In genomic region chr2:105261061-105261460, GRCh38 we compare ENCODE assay signal across 13 cellular contexts. TPM values are rescaled to one million over a fixed set of nuclear protein-coding genes. Genes with fewer than 3 reads are reported as not detected.
DNase-seq lines count a peak whose midpoint lies in the region; ATAC-seq and TF ChIP-seq lines count a peak whose summit lies in the region.
"Had no signal": no experiment of that assay in that cellular context is flagged by ENCODE, and none has a peak within 500 bp of the region (broad histone marks: within the 10 kb centered on the region; RNA-seq: fewer than 3 reads in every experiment).

No MANE protein-coding gene starts in this region.

- H3K9me3 Mint-ChIP-seq in progenitor cell of endocrine pancreas (ENCODE audit: low read depth) = no peaks in the 10 kb centered on the region
- no peaks in the 10 kb centered on the region for H3K9me3 Mint-ChIP-seq in CD4-positive, alpha-beta T cell
- H3K9me3 Mint-ChIP-seq: activated CD4-positive, alpha-beta memory T cell treated with anti-CD3 and anti-CD28 coated beads, Interleukin-2, amount 10 ng/mL, durations not matched to agents 7 days and 5 days; activated naive CD8-positive, alpha-beta T cell treated with anti-CD3 and anti-CD28 coated beads for 36 hours had no signal

- no peaks in the 10 kb centered on the region for H3K9me3 ChIP-seq in CD4-positive, alpha-beta T cell (ENCODE audit: control insufficient read depth, low read length)
- H3K9me3 ChIP-seq: psoas muscle had no signal

- ATAC-seq in esophagus mucosa (peak; percentile 68), GM21381 (IDR thresholded peaks at IDR 0.05; ENCODE audit: unreplicated experiment) (no peak)
- no peak for ATAC-seq in CD4-positive, alpha-beta T cell (ENCODE audit: poor library complexity)

- peak overlapping the region; percentile 49 for H3K27ac ChIP-seq in RWPE1
- H3K27ac ChIP-seq in CD4-positive, alpha-beta T cell (ENCODE audit: low read depth, low read length) = no peak overlapping the region
- H3K27ac ChIP-seq: psoas muscle had no signal

- TF ChIP-seq CTCF in RWPE1 (conservative IDR thresholded peaks at IDR 0.05; ENCODE audit: low read depth) (no peak), progenitor cell of endocrine pancreas (IDR thresholded peaks at IDR 0.05; ENCODE audit: unreplicated experiment) (no peak)
- TF ChIP-seq CTCF in CD4-positive, alpha-beta T cell (IDR thresholded peaks at IDR 0.05) = no peak

- CTCF ChIA-PET in RWPE1 (lab: Yijun Ruan, JAX) = no interaction called here
- CTCF ChIA-PET in CD4-positive, alpha-beta T cell (lab: Charles Lee) = no interaction called here

- DNase-seq in EH (ENCODE audit: low read depth) = peak; percentile 93
- peak; percentile 89 for DNase-seq in RWPE1 (ENCODE audit: low spot score)
- no peak for DNase-seq in progenitor cell of endocrine pancreas (ENCODE audit: low spot score, unreplicated experiment)
- DNase-seq in hypothalamus (lab: John Stamatoyannopoulos, UW) = no peak
- no peak for DNase-seq in hepatic stellate cell (ENCODE audit: low spot score)
- no peak for DNase-seq in CD4-positive, alpha-beta T cell
- DNase-seq: activated CD4-positive, alpha-beta memory T cell treated with anti-CD3 and anti-CD28 coated beads, Interleukin-2, amount 10 ng/mL, durations not matched to agents 7 days and 5 days; activated naive CD8-positive, alpha-beta T cell treated with anti-CD3 and anti-CD28 coated beads for 36 hours; DMS 273 treated with DMSO at 0.1 percent for 48 hours; left cardiac atrium; psoas muscle had no signal

- H3K27me3 Mint-ChIP-seq in progenitor cell of endocrine pancreas = no peaks in the 10 kb centered on the region
- H3K27me3 Mint-ChIP-seq in CD4-positive, alpha-beta T cell = no peaks in the 10 kb centered on the region
- H3K27me3 Mint-ChIP-seq: activated CD4-positive, alpha-beta memory T cell treated with anti-CD3 and anti-CD28 coated beads, Interleukin-2, amount 10 ng/mL, durations not matched to agents 7 days and 5 days; activated naive CD8-positive, alpha-beta T cell treated with anti-CD3 and anti-CD28 coated beads for 36 hours had no signal

- POLR2A ChIA-PET in RWPE1 (lab: Yijun Ruan, JAX; ENCODE audit: low non-redundant PET) = no interaction called here
- POLR2A ChIA-PET in CD4-positive, alpha-beta T cell (lab: Charles Lee) = no interaction called here

- H3K36me3 Mint-ChIP-seq in progenitor cell of endocrine pancreas (ENCODE audit: insufficient read depth) = peaks cover 6% of the 10 kb centered on the region
- H3K36me3 Mint-ChIP-seq in CD4-positive, alpha-beta T cell (ENCODE audit: low read depth) = peaks cover 32% of the 10 kb centered on the region

- peak overlapping the region; percentile 9 for H3K27ac Mint-ChIP-seq in progenitor cell of endocrine pancreas
- no peak overlapping the region for H3K27ac Mint-ChIP-seq in CD4-positive, alpha-beta T cell
- H3K27ac Mint-ChIP-seq: activated CD4-positive, alpha-beta memory T cell treated with anti-CD3 and anti-CD28 coated beads, Interleukin-2, amount 10 ng/mL, durations not matched to agents 7 days and 5 days; activated naive CD8-positive, alpha-beta T cell treated with anti-CD3 and anti-CD28 coated beads for 36 hours had no signal

- H3K4me1 Mint-ChIP-seq in progenitor cell of endocrine pancreas (ENCODE audit: low read depth) = no peaks in the 10 kb centered on the region
- no peaks in the 10 kb centered on the region for H3K4me1 Mint-ChIP-seq in CD4-positive, alpha-beta T cell (ENCODE audit: low read depth)
- H3K4me1 Mint-ChIP-seq: activated CD4-positive, alpha-beta memory T cell treated with anti-CD3 and anti-CD28 coated beads, Interleukin-2, amount 10 ng/mL, durations not matched to agents 7 days and 5 days; activated naive CD8-positive, alpha-beta T cell treated with anti-CD3 and anti-CD28 coated beads for 36 hours had no signal

- no peak overlapping the region for H3K4me3 Mint-ChIP-seq in progenitor cell of endocrine pancreas (ENCODE audit: low read depth)
- no peak overlapping the region for H3K4me3 Mint-ChIP-seq in CD4-positive, alpha-beta T cell
- H3K4me3 Mint-ChIP-seq: activated CD4-positive, alpha-beta memory T cell treated with anti-CD3 and anti-CD28 coated beads, Interleukin-2, amount 10 ng/mL, durations not matched to agents 7 days and 5 days; activated naive CD8-positive, alpha-beta T cell treated with anti-CD3 and anti-CD28 coated beads for 36 hours had no signal

- intact Hi-C loops in CD4-positive, alpha-beta T cell (cut with DNase I, micrococcal nuclease) = no loop called here

- no peaks in the 10 kb centered on the region for H3K27me3 ChIP-seq in CD4-positive, alpha-beta T cell (ENCODE audit: control insufficient read depth, insufficient read depth, low read length)

RNA-seq across cellular contexts. Expression of gene GPR45, which starts 19.5 kb away (rescaled TPM):
- total RNA-seq in esophagus mucosa = not detected
- not detected in 2 replicates for total RNA-seq in progenitor cell of endocrine pancreas
- not detected for total RNA-seq in CD4-positive, alpha-beta T cell
- total RNA-seq: activated CD4-positive, alpha-beta memory T cell treated with anti-CD3 and anti-CD28 coated beads, Interleukin-2, amount 10 ng/mL, durations not matched to agents 7 days and 5 days; activated naive CD8-positive, alpha-beta T cell treated with anti-CD3 and anti-CD28 coated beads for 36 hours; left cardiac atrium; psoas muscle had no signal

Comparison
In these comparisons a context has a peak if more than half of its experiments do, and no peak if none do; other contexts are left out.
1. DNase-seq: peak in EH (single experiment) and RWPE1 (single experiment); none in progenitor cell of endocrine pancreas (single experiment), hypothalamus (0 of 51), hepatic stellate cell (single experiment) and CD4-positive, alpha-beta T cell (0 of 10).